Comparison of ENCODE assay signal across 23 cellular contexts in the genomic region with DNA sequence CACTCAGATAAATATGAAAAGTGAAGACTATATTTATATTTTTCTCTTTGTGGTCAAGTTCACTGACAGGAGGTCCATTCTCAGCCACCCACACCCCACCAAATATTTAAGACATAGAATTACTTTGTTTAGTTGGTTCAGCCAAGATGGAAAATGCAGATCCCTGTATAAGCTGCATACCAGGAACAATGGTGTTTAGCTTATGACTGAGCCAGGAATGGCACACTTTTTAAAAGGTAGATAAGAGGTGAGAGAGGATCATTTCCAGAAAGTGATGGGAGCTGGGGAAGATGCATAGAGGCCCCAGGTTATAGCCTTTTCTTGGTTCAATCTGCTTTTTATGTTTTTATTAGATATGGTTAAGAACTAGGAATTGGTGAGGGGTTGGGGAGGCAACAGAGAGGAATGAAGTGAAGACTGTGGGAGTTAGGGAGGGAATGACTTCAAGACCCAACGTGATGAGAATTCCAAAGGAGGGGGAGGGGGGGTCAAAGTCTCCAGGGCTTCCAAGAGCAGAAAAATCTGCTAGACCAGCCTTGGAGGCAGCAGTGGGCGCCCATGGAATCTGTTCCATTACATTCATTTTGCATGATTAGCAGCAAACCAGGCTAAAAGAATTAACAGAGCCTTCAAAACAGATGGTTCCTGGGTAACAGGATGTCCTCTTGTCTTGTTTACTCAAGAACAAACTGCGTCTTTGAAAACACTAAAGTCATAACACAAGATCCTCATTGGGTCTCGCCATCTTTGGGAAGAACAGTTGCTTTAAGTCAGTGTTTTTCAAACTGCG.
DNase-seq lines count a peak whose midpoint lies in the region; ATAC-seq, FAIRE-seq and TF ChIP-seq lines count a peak whose summit lies in the region.
"Had no signal": no experiment of that assay in that cellular context is flagged by ENCODE, and none has a peak within 500 bp of the region (broad histone marks: within the 10 kb centered on the region; RNA-seq: fewer than 3 reads in every experiment).

No MANE protein-coding gene starts in this region.

- no peaks in the 10 kb centered on the region for H3K27me3 Mint-ChIP-seq in osteocyte (ENCODE audit: unreplicated experiment)

- H3K27ac ChIP-seq in aorta (ENCODE audit: low read depth in 1 of 2, low read length in 2 of 2) = no peak overlapping the region
- H3K27ac ChIP-seq: sigmoid colon, upper lobe of left lung had no signal

- no peak overlapping the region for H3K4me3 Mint-ChIP-seq in osteocyte (ENCODE audit: unreplicated experiment)
- H3K4me3 Mint-ChIP-seq: activated naive CD8-positive, alpha-beta T cell treated with anti-CD3 and anti-CD28 coated beads, Interleukin-2, amount 50 U/mL, for 24 hours; stimulated activated naive CD8-positive, alpha-beta T cell treated with anti-CD3 and anti-CD28 coated beads, Interleukin-15, amount 100 ng/mL, for 72 hours had no signal

- no peak for TF ChIP-seq CTCF in AG10803 (conservative IDR thresholded peaks at IDR 0.05; ENCODE audit: low read length)
- TF ChIP-seq CTCF in osteocyte (IDR thresholded peaks at IDR 0.05) = no peak

- no peaks in the 10 kb centered on the region for H3K27me3 ChIP-seq in aorta (ENCODE audit: control insufficient read depth in 1 of 2, insufficient read depth in 2 of 2, low read length in 1 of 2)
- H3K27me3 ChIP-seq: BE2C, heart left ventricle, sigmoid colon, upper lobe of left lung had no signal

- ATAC-seq in aorta (ENCODE audit: low FRiP score) (no peak), HG03097 (IDR thresholded peaks at IDR 0.05; ENCODE audit: low FRiP score, unreplicated experiment) (no peak)
- ATAC-seq: activated naive CD8-positive, alpha-beta T cell treated with anti-CD3 and anti-CD28 coated beads, Interleukin-2, amount 50 U/mL, for 24 hours; mucosa of descending colon; stimulated activated naive CD8-positive, alpha-beta T cell treated with anti-CD3 and anti-CD28 coated beads, Interleukin-15, amount 100 ng/mL, for 72 hours had no signal

- no peaks in the 10 kb centered on the region for H3K36me3 ChIP-seq in aorta (ENCODE audit: control insufficient read depth in 1 of 2, insufficient read depth in 2 of 2, low read length in 1 of 2)
- H3K36me3 ChIP-seq: BE2C, sigmoid colon, upper lobe of left lung had no signal

- H3K4me3 ChIP-seq in AG10803 (ENCODE audit: low read length) (no peak overlapping the region), aorta (ENCODE audit: low read length in 2 of 2) (no peak overlapping the region)
- H3K4me3 ChIP-seq: heart left ventricle, mucosa of descending colon, sigmoid colon, upper lobe of left lung had no signal

- H3K9me3 Mint-ChIP-seq in osteocyte (ENCODE audit: unreplicated experiment) = no peaks in the 10 kb centered on the region
- H3K9me3 Mint-ChIP-seq: activated naive CD8-positive, alpha-beta T cell treated with anti-CD3 and anti-CD28 coated beads, Interleukin-2, amount 50 U/mL, for 24 hours; stimulated activated naive CD8-positive, alpha-beta T cell treated with anti-CD3 and anti-CD28 coated beads, Interleukin-15, amount 100 ng/mL, for 72 hours had no signal

- peaks cover 39% of the 10 kb centered on the region for H3K4me1 Mint-ChIP-seq in osteocyte (ENCODE audit: unreplicated experiment)
- H3K4me1 Mint-ChIP-seq: activated naive CD8-positive, alpha-beta T cell treated with anti-CD3 and anti-CD28 coated beads, Interleukin-2, amount 50 U/mL, for 24 hours; stimulated activated naive CD8-positive, alpha-beta T cell treated with anti-CD3 and anti-CD28 coated beads, Interleukin-15, amount 100 ng/mL, for 72 hours had no signal

- peak overlapping the region; percentile 74 for H3K27ac Mint-ChIP-seq in osteocyte (ENCODE audit: unreplicated experiment)
- H3K27ac Mint-ChIP-seq: activated naive CD8-positive, alpha-beta T cell treated with anti-CD3 and anti-CD28 coated beads, Interleukin-2, amount 50 U/mL, for 24 hours; stimulated activated naive CD8-positive, alpha-beta T cell treated with anti-CD3 and anti-CD28 coated beads, Interleukin-15, amount 100 ng/mL, for 72 hours had no signal

- 67 to 68% methylated on average over 5 of the region's 5 CpGs for WGBS in aorta, 2 donors

- no peaks in the 10 kb centered on the region for H3K36me3 Mint-ChIP-seq in osteocyte (ENCODE audit: unreplicated experiment)

- no peaks in the 10 kb centered on the region for H3K9me3 ChIP-seq in aorta (ENCODE audit: control insufficient read depth, low read length)
- H3K9me3 ChIP-seq: BE2C, heart left ventricle, mucosa of descending colon, sigmoid colon, upper lobe of left lung had no signal

- FAIRE-seq in GM19239 (lab: Jason Lieb, UNC) = no peak

- intact Hi-C loops in aorta (cut with DNase I) = no loop called here

- DNase-seq in AG10803 (ENCODE audit: low read depth) (peak; percentile 32), amniotic epithelial cell (ENCODE audit: low read depth) (peak; percentile 67), foreskin melanocyte (peak; percentile 53), osteocyte (ENCODE audit: extremely low spot score, unreplicated experiment) (no peak), aorta (no peak), NCI-H748 treated with DMSO at 0.1 percent for 48 hours (lab: John Stamatoyannopoulos, UW) (no peak), GM19239 (ENCODE audit: insufficient read length, low spot score) (no peak)
- DNase-seq: activated gamma-delta T cell; activated naive CD8-positive, alpha-beta T cell treated with anti-CD3 and anti-CD28 coated beads, Interleukin-2, amount 50 U/mL, for 24 hours; BE2C; heart left ventricle; left cardiac atrium; mucosa of descending colon; NCI-H1092; NCI-H187; NCI-H2171 treated with DMSO at 0.1 percent for 48 hours; NCI-H524 treated with DMSO at 0.1 percent for 48 hours; SHP77 treated with DMSO at 0.1 percent for 48 hours; sigmoid colon; stimulated activated naive CD8-positive, alpha-beta T cell treated with anti-CD3 and anti-CD28 coated beads, Interleukin-15, amount 100 ng/mL, for 72 hours; T-helper 1 cell; upper lobe of left lung had no signal

- peaks cover 0 to 4% of the 10 kb centered on the region in 2 donors for H3K4me1 ChIP-seq in aorta (ENCODE audit: control insufficient read depth in 1 of 2, insufficient read depth in 2 of 2, low read length in 2 of 2)
- H3K4me1 ChIP-seq: BE2C, sigmoid colon, upper lobe of left lung had no signal

Comparison
In these comparisons a context has a peak if more than half of its experiments do, and no peak if none do; other contexts are left out.
1. DNase-seq: peak in AG10803 (single experiment), amniotic epithelial cell (single experiment) and foreskin melanocyte (single experiment); none in osteocyte (single experiment), aorta (0 of 2), NCI-H748 treated with DMSO at 0.1 percent for 48 hours (single experiment) and GM19239 (single experiment).